Comparison of ENCODE assay signal across 9 cellular contexts in the genomic region with DNA sequence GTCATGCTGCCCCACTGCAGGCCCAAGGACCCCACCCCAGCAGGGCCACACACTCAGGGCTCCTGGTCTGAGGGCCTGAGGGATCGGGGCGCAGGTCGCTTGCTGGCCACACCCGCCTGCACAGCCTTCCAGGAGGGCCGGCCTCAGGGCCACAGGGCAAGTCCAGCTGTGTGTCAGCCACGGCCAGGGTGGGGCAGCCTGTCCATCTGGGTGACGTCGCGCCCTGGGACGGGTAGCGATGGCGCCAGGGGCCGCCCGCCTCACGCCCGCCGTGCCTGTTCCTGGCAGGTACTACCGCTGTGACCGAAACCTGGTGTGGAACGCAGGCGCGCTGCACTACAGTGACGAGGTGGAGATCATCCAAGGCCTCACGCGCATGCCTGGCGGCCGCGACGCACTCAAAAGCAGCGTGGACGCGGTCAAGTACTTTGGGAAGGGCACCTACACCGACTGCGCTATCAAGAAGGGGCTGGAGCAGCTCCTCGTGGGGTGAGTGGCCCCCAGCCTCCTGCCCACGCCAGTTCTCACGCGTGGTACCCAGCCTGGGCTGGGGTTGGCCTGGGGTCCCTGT. TPM values are rescaled to one million over a fixed set of nuclear protein-coding genes. Genes with fewer than 3 reads are reported as not detected.
A peak's percentile ranks its signal among the peaks of the same experiment; 100 is the strongest.
DNase-seq lines count a peak whose midpoint lies in the region; ATAC-seq and TF ChIP-seq lines count a peak whose summit lies in the region.
"Had no signal": no experiment of that assay in that cellular context is flagged by ENCODE, and none has a peak within 500 bp of the region (broad histone marks: within the 10 kb centered on the region; RNA-seq: fewer than 3 reads in every experiment).

No MANE protein-coding gene starts in this region.

- DNase-seq in GM23248 (peak; percentile 83), RWPE2 (ENCODE audit: low spot score) (peak; percentile 60), right cardiac atrium (peak; percentile 75 to 90 (median 85)), NOMO-1 treated with dmso at 0.1 percent for 144 hours (lab: John Stamatoyannopoulos, UW; ENCODE audit: unreplicated experiment) (no peak), NCI-H1694 treated with DMSO at 0.1 percent for 48 hours (lab: John Stamatoyannopoulos, UW) (no peak)
- DNase-seq: NCI-H1048; stimulated activated CD4-positive, alpha-beta T cell treated with anti-CD3 and anti-CD28 coated beads, Interleukin-2, amount 100 ng/mL, for 24 hours had no signal

- peak overlapping the region; percentile 68 for H3K4me2 ChIP-seq in GM23248 (ENCODE audit: unreplicated experiment)

- H3K4me3 ChIP-seq in GM23248 (peak overlapping the region; percentile 90), RWPE2 (ENCODE audit: severe bottlenecking) (no peak overlapping the region), right cardiac atrium (ENCODE audit: low read length) (peak overlapping the region; percentile 81), skin epidermis (peak overlapping the region; percentile 35 to 75 (median 57))

- H3K27ac ChIP-seq in GM23248 (peak overlapping the region; percentile 48), RWPE2 (ENCODE audit: poor library complexity, severe bottlenecking) (no peak overlapping the region), right cardiac atrium (ENCODE audit: low read length) (no peak overlapping the region), skin epidermis (peak overlapping the region in 19 of 21 experiments; percentile 10 to 92 (median 86))

- H3K4me1 ChIP-seq in GM23248 (ENCODE audit: insufficient read depth) (peaks cover 14% of the 10 kb centered on the region), RWPE2 (ENCODE audit: insufficient read depth, poor library complexity, severe bottlenecking) (no peaks in the 10 kb centered on the region), right cardiac atrium (ENCODE audit: control insufficient read depth, insufficient read depth, low read length) (no peaks in the 10 kb centered on the region)

- WGBS in GM23248 (ENCODE audit: low coverage in 1 of 2, low lambda C conversion rate in 2 of 2, missing lambda C conversion rate in 2 of 2), 2 experiments = 5 to 7% methylated on average over 36 to 38 of the region's 38 CpGs
- WGBS in right cardiac atrium = 83% methylated on average over 38 of the region's 38 CpGs

- H3K27me3 ChIP-seq in GM23248 (replicated peaks; ENCODE audit: insufficient read depth) (no peaks in the 10 kb centered on the region), RWPE2 (ENCODE audit: insufficient read depth, poor library complexity, severe bottlenecking) (no peaks in the 10 kb centered on the region), right cardiac atrium (ENCODE audit: control insufficient read depth, insufficient read depth) (no peaks in the 10 kb centered on the region)

- no peak for ATAC-seq in RWPE2 (ENCODE audit: low read depth)
- peak; percentile 15 to 18 for ATAC-seq in right cardiac atrium
- ATAC-seq in GM21526 (IDR thresholded peaks at IDR 0.05; ENCODE audit: low FRiP score, unreplicated experiment) = no peak

- H4K20me1 ChIP-seq in GM23248 (ENCODE audit: insufficient read depth) = no peaks in the 10 kb centered on the region

- in situ Hi-C loops in GM23248 (cut with MboI) = no loop called here

- H3F3A ChIP-seq in GM23248 (ENCODE audit: insufficient read depth) = peaks cover 21% of the 10 kb centered on the region

- H2AFZ ChIP-seq in GM23248 = no peak overlapping the region

- intact Hi-C loops in right cardiac atrium (cut with DNase I) = loop anchor here in 3 of 4 donors (5.0 kb wide), 2 partner anchors 43 to 113 kb away; a partner anchor contains a TSS

- no peak for TF ChIP-seq CTCF in RWPE2 (IDR thresholded peaks at IDR 0.05; ENCODE audit: poor library complexity, severe bottlenecking)

- H3K36me3 ChIP-seq in GM23248 (ENCODE audit: low read depth) (peaks cover 29% of the 10 kb centered on the region; the same call in 1 of the 2 replicates), RWPE2 (ENCODE audit: low read depth) (no peaks in the 10 kb centered on the region)

- H3K9me2 ChIP-seq in GM23248 (ENCODE audit: insufficient read depth) = no peaks in the 10 kb centered on the region

- peaks cover 66% of the 10 kb centered on the region for H3K79me2 ChIP-seq in GM23248 (ENCODE audit: insufficient read depth)

- H3K9me3 ChIP-seq in GM23248 (ENCODE audit: low read depth) (no peaks in the 10 kb centered on the region), RWPE2 (ENCODE audit: severe bottlenecking) (no peaks in the 10 kb centered on the region), right cardiac atrium (ENCODE audit: control insufficient read depth, low read length) (no peaks in the 10 kb centered on the region)

- H3K9ac ChIP-seq in GM23248 = peak overlapping the region; percentile 96

RNA-seq across cellular contexts. Expression of a gene that starts 2.5 kb away (rescaled TPM):
- 1,783 and 1,897 TPM in 2 replicates for total RNA-seq in GM23248 (2014; rRNA removed; shearing (Covaris generic))
- polyA plus RNA-seq in GM23248 (2016; fragmentation: Nextera tagmentation; extraction: Ambion mirVana) (685 and 707 TPM in 2 replicates), right cardiac atrium (165 TPM)
- total RNA-seq in right cardiac atrium = 100 to 1,000 TPM; 112 to 192 (median 171) TPM

Comparison
In these comparisons a context has a peak if more than half of its experiments do, and no peak if none do; other contexts are left out.
1. DNase-seq: peak in GM23248 (single experiment), RWPE2 (single experiment) and right cardiac atrium (3 of 3); none in NOMO-1 treated with dmso at 0.1 percent for 144 hours (single experiment) and NCI-H1694 treated with DMSO at 0.1 percent for 48 hours (single experiment).
2. H3K27ac ChIP-seq: peak in GM23248 (single experiment) and skin epidermis (19 of 21); none in RWPE2 (single experiment) and right cardiac atrium (single experiment).
3. ATAC-seq: peak in right cardiac atrium (2 of 2); none in RWPE2 (single experiment) and GM21526 (single experiment).